Comparison of ENCODE assay signal across 2 cellular contexts in genomic region chr17:65837232-65837631, GRCh38.
DNase-seq lines count a peak whose midpoint lies in the region; ATAC-seq lines count a peak whose summit lies in the region.
"Not testable (repeated sequence)": the region's sequence is repeated elsewhere in the genome, so short reads cannot be mapped to it uniquely, and the experiment has no call there.

No MANE protein-coding gene starts in this region.

- WGBS in right cardiac atrium: 95% methylated on average over 22 of the region's 24 CpGs

- H3K9me3 ChIP-seq in right cardiac atrium (ENCODE audit: control insufficient read depth, low read length): not testable (repeated sequence)

- not testable (repeated sequence) for H3K27me3 ChIP-seq in right cardiac atrium (ENCODE audit: control insufficient read depth, insufficient read depth)

- intact Hi-C loops in right cardiac atrium (cut with DNase I); posterior vena cava (cut with DNase I): not testable (repeated sequence)

- not testable (repeated sequence) for H3K4me1 ChIP-seq in right cardiac atrium (ENCODE audit: control insufficient read depth, insufficient read depth, low read length)

- not testable (repeated sequence) for ATAC-seq in right cardiac atrium

- not testable (repeated sequence) for H3K4me3 ChIP-seq in right cardiac atrium (ENCODE audit: low read length)

- peak in 2 of 3 donors; percentile 15 to 22 for DNase-seq in right cardiac atrium
- DNase-seq in posterior vena cava (ENCODE audit: low spot score): peak; percentile 58

- not testable (repeated sequence) for H3K27ac ChIP-seq in right cardiac atrium (ENCODE audit: low read length)
